In the genomic region with DNA sequence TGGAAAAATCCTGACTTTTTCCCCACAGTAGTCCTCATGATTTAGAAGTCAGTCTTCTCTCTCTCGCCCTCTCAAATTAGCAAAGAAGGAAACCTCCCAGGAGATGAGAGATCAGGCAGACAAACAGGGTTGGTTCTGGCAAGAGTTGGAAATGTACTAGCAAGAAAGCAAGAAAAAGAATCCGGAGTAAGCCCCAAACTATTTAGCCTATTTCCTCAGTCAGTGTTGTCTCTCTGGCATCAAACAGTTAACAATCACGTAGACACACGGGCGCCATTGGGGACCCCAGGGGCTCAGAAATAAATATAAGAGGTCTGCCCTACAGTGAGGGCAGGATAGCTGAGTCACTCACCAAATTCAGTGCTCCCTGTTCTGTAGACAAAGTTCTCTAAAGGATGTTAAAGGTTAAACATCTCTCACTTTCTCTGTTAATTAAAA, we compare ENCODE assay signal across 11 cellular contexts. TPM values are rescaled to one million over a fixed set of nuclear protein-coding genes. Genes with fewer than 3 reads are reported as not detected.
DNase-seq lines count a peak whose midpoint lies in the region; FAIRE-seq and TF ChIP-seq lines count a peak whose summit lies in the region.
"Had no signal": no experiment of that assay in that cellular context is flagged by ENCODE, and none has a peak within 500 bp of the region (broad histone marks: within the 10 kb centered on the region; RNA-seq: fewer than 3 reads in every experiment).

No MANE protein-coding gene starts in this region.

- H3K4me2 ChIP-seq in skeletal muscle satellite cell (ENCODE audit: low read length) = peak overlapping the region; percentile 61

- no peak overlapping the region for H3K4me3 Mint-ChIP-seq in activated CD4-positive, alpha-beta memory T cell treated with anti-CD3 and anti-CD28 coated beads for 36 hours

- H3K9ac ChIP-seq in iPS-20b (ENCODE audit: low read depth, low read length) (peak overlapping the region; percentile 21; the same call in 1 of the 2 replicates), skeletal muscle satellite cell (ENCODE audit: low read depth, low read length) (peak overlapping the region; percentile 69)

- no peak for TF ChIP-seq CTCF in astrocyte of the spinal cord (IDR thresholded peaks at IDR 0.05; ENCODE audit: low read depth, low read length)

- no peak overlapping the region for H3K27ac ChIP-seq in iPS-20b (ENCODE audit: low read length)

- in situ Hi-C loops in astrocyte of the spinal cord (cut with HindIII; ENCODE audit: low sequenced_read_pairs) = no loop called here

- no peaks in the 10 kb centered on the region for H3K9me3 Mint-ChIP-seq in activated CD4-positive, alpha-beta memory T cell treated with anti-CD3 and anti-CD28 coated beads for 36 hours

- no peak overlapping the region for H3K27ac Mint-ChIP-seq in activated CD4-positive, alpha-beta memory T cell treated with anti-CD3 and anti-CD28 coated beads for 36 hours

- H3K4me3 ChIP-seq in astrocyte of the spinal cord (ENCODE audit: low read depth, low read length) (no peak overlapping the region), iPS-20b (ENCODE audit: low read length) (no peak overlapping the region), skeletal muscle satellite cell (ENCODE audit: low read length) (peak overlapping the region; percentile 23)

- peak; percentile 81 for FAIRE-seq in G401.6 (lab: Jason Lieb, UNC)

- CTCF ChIA-PET in activated CD4-positive, alpha-beta memory T cell treated with anti-CD3 and anti-CD28 coated beads for 36 hours (lab: Charles Lee) = no interaction called here

- intact Hi-C loops in activated CD4-positive, alpha-beta memory T cell treated with anti-CD3 and anti-CD28 coated beads for 36 hours (cut with micrococcal nuclease) = no loop called here

- peaks cover 7% of the 10 kb centered on the region for H3K27me3 Mint-ChIP-seq in activated CD4-positive, alpha-beta memory T cell treated with anti-CD3 and anti-CD28 coated beads for 36 hours

- DNase-seq in astrocyte of the spinal cord (ENCODE audit: low read depth, low spot score) (peak; percentile 36), HT-29 (ENCODE audit: low spot score) (no peak), HuH-7 (ENCODE audit: low spot score) (no peak), amniotic stem cell (lab: John Stamatoyannopoulos, UW) (no peak)
- no peak for DNase-seq in activated CD4-positive, alpha-beta memory T cell treated with anti-CD3 and anti-CD28 coated beads for 36 hours
- DNase-seq: NCI-H510A; occipital lobe; stimulated activated naive CD4-positive, alpha-beta T cell treated with Interleukin-2 at 50 U/mL for 16 hours had no signal

- H3K36me3 Mint-ChIP-seq in activated CD4-positive, alpha-beta memory T cell treated with anti-CD3 and anti-CD28 coated beads for 36 hours = no peaks in the 10 kb centered on the region

- peaks cover 13% of the 10 kb centered on the region for H3K4me1 Mint-ChIP-seq in activated CD4-positive, alpha-beta memory T cell treated with anti-CD3 and anti-CD28 coated beads for 36 hours (ENCODE audit: low read depth)

- H3K9me3 ChIP-seq in iPS-20b (ENCODE audit: insufficient read depth, low read depth, low read length) (no peaks in the 10 kb centered on the region), skeletal muscle satellite cell (replicated peaks; ENCODE audit: low read length) (no peaks in the 10 kb centered on the region)

- POLR2A ChIA-PET in activated CD4-positive, alpha-beta memory T cell treated with anti-CD3 and anti-CD28 coated beads for 36 hours (lab: Charles Lee) = no interaction called here

- H3K36me3 ChIP-seq in iPS-20b (ENCODE audit: insufficient read depth, low read depth, low read length) = no peaks in the 10 kb centered on the region
- H3K36me3 ChIP-seq in skeletal muscle satellite cell (ENCODE audit: insufficient read depth, low read length) = no peaks in the 10 kb centered on the region

- H3K27me3 ChIP-seq in iPS-20b (ENCODE audit: insufficient read depth, low read length) (no peaks in the 10 kb centered on the region), skeletal muscle satellite cell (ENCODE audit: control insufficient read depth, insufficient read depth, low read length) (no peaks in the 10 kb centered on the region)

- H3K4me1 ChIP-seq in iPS-20b (ENCODE audit: insufficient read depth, low read length) (peaks cover 9% of the 10 kb centered on the region; the same call in 1 of the 2 replicates), skeletal muscle satellite cell (ENCODE audit: control insufficient read depth, insufficient read depth, low read length) (peaks cover 48% of the 10 kb centered on the region)

RNA-seq across cellular contexts. Expression of a gene that starts 4.7 kb away (rescaled TPM):
- not detected in 2 replicates for total RNA-seq in skeletal muscle satellite cell (2012; rRNA removed)
- 4.3 and 6.3 TPM in 2 replicates for total RNA-seq in HT-29 (2014; rRNA removed; shearing (Covaris generic))
- total RNA-seq in activated CD4-positive, alpha-beta memory T cell treated with anti-CD3 and anti-CD28 coated beads for 36 hours = not detected
- total RNA-seq: occipital lobe had no signal

RNA-seq across cellular contexts. Expression of a gene that starts 10.8 kb away (rescaled TPM):
- total RNA-seq in skeletal muscle satellite cell (2012; rRNA removed) = under 0.01 and 1.5 TPM in 2 replicates
- not detected in 2 replicates for total RNA-seq in HT-29 (2014; rRNA removed; shearing (Covaris generic))
- total RNA-seq in activated CD4-positive, alpha-beta memory T cell treated with anti-CD3 and anti-CD28 coated beads for 36 hours = not detected

RNA-seq across cellular contexts. Expression of a gene that starts 11.8 kb away (rescaled TPM):
- total RNA-seq in skeletal muscle satellite cell (2012; rRNA removed) = 23.1 and 30.1 TPM in 2 replicates
- total RNA-seq in HT-29 (2014; rRNA removed; shearing (Covaris generic)) = not detected in 2 replicates
- total RNA-seq in activated CD4-positive, alpha-beta memory T cell treated with anti-CD3 and anti-CD28 coated beads for 36 hours = not detected

RNA-seq across cellular contexts. Expression of a gene that starts 13.8 kb away (rescaled TPM):
- 11.2 and 14.9 TPM in 2 replicates for total RNA-seq in skeletal muscle satellite cell (2012; rRNA removed)
- 2.0 and 2.6 TPM in 2 replicates for total RNA-seq in HT-29 (2014; rRNA removed; shearing (Covaris generic))
- total RNA-seq in activated CD4-positive, alpha-beta memory T cell treated with anti-CD3 and anti-CD28 coated beads for 36 hours = 10 to 100 TPM; 13.3 to 14.9 TPM

RNA-seq across cellular contexts. Expression of a gene that starts 44.0 kb away (rescaled TPM):
- total RNA-seq in skeletal muscle satellite cell (2012; rRNA removed) = 8.4 and 14.6 TPM in 2 replicates
- total RNA-seq in HT-29 (2014; rRNA removed; shearing (Covaris generic)) = 8.8 and 11.9 TPM in 2 replicates
- 10 to 100 TPM; 29.9 to 33.6 TPM for total RNA-seq in activated CD4-positive, alpha-beta memory T cell treated with anti-CD3 and anti-CD28 coated beads for 36 hours
